ENCODE assay signal across 32 cellular contexts in genomic region chr7:129538790-129539189, GRCh38. TPM values are rescaled to one million over a fixed set of nuclear protein-coding genes. Genes with fewer than 3 reads are reported as not detected.
"Had no signal": no experiment of that assay in that cellular context is flagged by ENCODE, and none has a peak within 500 bp of the region (broad histone marks: within the 10 kb centered on the region; RNA-seq: fewer than 3 reads in every experiment).

No MANE protein-coding gene starts in this region.

- H3K9me3 ChIP-seq: esophagus squamous epithelium, heart right ventricle, lower lobe of right lung, prostate gland, right atrium auricular region, testis, tibial nerve, upper lobe of left lung had no signal

- H3K27ac ChIP-seq: coronary artery, esophagus squamous epithelium, heart right ventricle, lower lobe of right lung, prostate gland, right atrium auricular region, testis, tibial nerve, upper lobe of left lung had no signal

- FAIRE-seq: endometrium, urothelium cell line had no signal

- H3K4me3 ChIP-seq: coronary artery, esophagus squamous epithelium, heart right ventricle, lower lobe of right lung, prostate gland, right atrium auricular region, smooth muscle cell, testis, tibial nerve, upper lobe of left lung had no signal

- ATAC-seq: heart right ventricle; left ventricle myocardium superior; naive thymus-derived CD8-positive, alpha-beta T cell; sciatic nerve; stimulated activated naive CD8-positive, alpha-beta T cell treated with anti-CD3 and anti-CD28 coated beads, Interleukin-15, Interleukin-2, amounts not matched to agents 100 U/mL and 50 U/mL, for 24 hours had no signal

- H3K36me3 ChIP-seq: esophagus squamous epithelium, heart right ventricle, lower lobe of right lung, prostate gland, right atrium auricular region, tibial nerve, upper lobe of left lung had no signal

- H3K9me3 Mint-ChIP-seq: naive thymus-derived CD8-positive, alpha-beta T cell; neural crest cell had no signal

- H3K27me3 ChIP-seq: right atrium auricular region, testis, tibial nerve, upper lobe of left lung had no signal

- DNase-seq: dermis blood vessel endothelial cell; effector memory CD4-positive, alpha-beta T cell; erythroblast; esophagus squamous epithelium; foreskin melanocyte; glutamatergic neuron; heart right ventricle; hippocampal formation; islet precursor cell; left ventricle myocardium superior; lower lobe of right lung; naive thymus-derived CD8-positive, alpha-beta T cell; nucleus accumbens; stimulated activated CD4-positive, alpha-beta T cell treated with anti-CD3 and anti-CD28 coated beads, Interleukin-12 subunit alpha, Interleukin-12 subunit beta, amount 100 ng/mL, for 4 hours; stimulated activated CD4-positive, alpha-beta T cell treated with anti-CD3 and anti-CD28 coated beads, Interleukin-1b, Interleukin-23, amount 100 ng/mL, for 48 hours; stimulated activated CD4-positive, alpha-beta T cell treated with anti-CD3 and anti-CD28 coated beads, Interleukin-4, amount 100 ng/mL, for 1 hour; stimulated activated CD8-positive, alpha-beta memory T cell treated with anti-CD3 and anti-CD28 coated beads, Interleukin-4, amount 100 ng/mL, for 48 hours; stimulated activated naive CD8-positive, alpha-beta T cell treated with anti-CD3 and anti-CD28 coated beads, Interleukin-15, Interleukin-2, amounts not matched to agents 100 U/mL and 50 U/mL, for 24 hours; substantia nigra; testis; upper lobe of left lung had no signal

- H3K4me3 Mint-ChIP-seq: neural crest cell had no signal

- H3K4me1 ChIP-seq: esophagus squamous epithelium, heart right ventricle, lower lobe of right lung, prostate gland, right atrium auricular region, testis, tibial nerve, upper lobe of left lung had no signal

RNA-seq across cellular contexts. Expression of gene SMKR1, which starts 36.5 kb away (rescaled TPM):
- total RNA-seq: heart right ventricle, left ventricle myocardium superior, mesenteric fat pad, osteocyte, right atrium auricular region, smooth muscle cell had no signal
- polyA plus RNA-seq: smooth muscle cell had no signal
